23 cellular contexts compared by ENCODE assay signal in genomic region chr9:32877103-32877502, GRCh38.
"Had no signal": no experiment of that assay in that cellular context is flagged by ENCODE, and none has a peak within 500 bp of the region (broad histone marks: within the 10 kb centered on the region; RNA-seq: fewer than 3 reads in every experiment).

No MANE protein-coding gene starts in this region.

- H3K27ac ChIP-seq: ascending aorta, cardiac muscle cell, colonic mucosa, gastroesophageal sphincter, lower lobe of right lung, neutrophil, spleen, tibial nerve, vagina had no signal

- H3K4me3 Mint-ChIP-seq: activated CD8-positive, alpha-beta memory T cell treated with anti-CD3 and anti-CD28 coated beads, Interleukin-2, amount 10 ng/mL, durations not matched to agents 7 days and 5 days; activated naive CD8-positive, alpha-beta T cell treated with anti-CD3 and anti-CD28 coated beads, Interleukin-2, amount 10 ng/mL, durations not matched to agents 7 days and 5 days; activated T-cell treated with anti-CD3 and anti-CD28 coated beads, Interleukin-2, amount 50 U/mL, for 24 hours; naive B cell; stimulated activated memory B cell treated with anti-CD40 and anti-IgM and Interleukin-4, amounts not matched to agents 10 μg/mL and 1 μg/mL and 100 μg/mL, for 72 hours; T-helper 17 cell had no signal

- H3K9me3 ChIP-seq: ascending aorta, colonic mucosa, gastroesophageal sphincter, lower lobe of right lung, neutrophil, spleen, tibial nerve, vagina had no signal

- H3K27ac Mint-ChIP-seq: activated CD8-positive, alpha-beta memory T cell treated with anti-CD3 and anti-CD28 coated beads, Interleukin-2, amount 10 ng/mL, durations not matched to agents 7 days and 5 days; activated naive CD8-positive, alpha-beta T cell treated with anti-CD3 and anti-CD28 coated beads, Interleukin-2, amount 10 ng/mL, durations not matched to agents 7 days and 5 days; activated T-cell treated with anti-CD3 and anti-CD28 coated beads, Interleukin-2, amount 50 U/mL, for 24 hours; stimulated activated memory B cell treated with anti-CD40 and anti-IgM and Interleukin-4, amounts not matched to agents 10 μg/mL and 1 μg/mL and 100 μg/mL, for 72 hours; T-helper 17 cell had no signal

- H3K36me3 Mint-ChIP-seq: activated CD8-positive, alpha-beta memory T cell treated with anti-CD3 and anti-CD28 coated beads, Interleukin-2, amount 10 ng/mL, durations not matched to agents 7 days and 5 days; activated naive CD8-positive, alpha-beta T cell treated with anti-CD3 and anti-CD28 coated beads, Interleukin-2, amount 10 ng/mL, durations not matched to agents 7 days and 5 days; naive B cell; stimulated activated memory B cell treated with anti-CD40 and anti-IgM and Interleukin-4, amounts not matched to agents 10 μg/mL and 1 μg/mL and 100 μg/mL, for 72 hours had no signal

- H3K4me1 Mint-ChIP-seq: naive B cell, T-helper 17 cell had no signal

- DNase-seq: activated CD4-positive, alpha-beta T cell treated with anti-CD3 and anti-CD28 coated beads, Interleukin-2, amount 50 U/mL, for 4 hours; activated CD8-positive, alpha-beta memory T cell treated with anti-CD3 and anti-CD28 coated beads, Interleukin-2, amount 10 ng/mL, durations not matched to agents 7 days and 5 days; activated gamma-delta T cell; activated naive CD8-positive, alpha-beta T cell treated with anti-CD3 and anti-CD28 coated beads, Interleukin-2, amount 10 ng/mL, durations not matched to agents 7 days and 5 days; activated T-cell treated with anti-CD3 and anti-CD28 coated beads, Interleukin-2, amount 50 U/mL, for 24 hours; colonic mucosa; hippocampal formation; kidney glomerular epithelial cell; lower lobe of right lung; midbrain; naive B cell; posterior cingulate gyrus; right cardiac atrium; spleen; stimulated activated CD4-positive, alpha-beta T cell treated with anti-CD3 and anti-CD28 coated beads, Interleukin-1b, Interleukin-23, amount 100 ng/mL, for 48 hours; T-helper 17 cell had no signal

- H3K9me3 Mint-ChIP-seq: activated naive CD8-positive, alpha-beta T cell treated with anti-CD3 and anti-CD28 coated beads, Interleukin-2, amount 10 ng/mL, durations not matched to agents 7 days and 5 days; activated T-cell treated with anti-CD3 and anti-CD28 coated beads, Interleukin-2, amount 50 U/mL, for 24 hours; naive B cell; stimulated activated memory B cell treated with anti-CD40 and anti-IgM and Interleukin-4, amounts not matched to agents 10 μg/mL and 1 μg/mL and 100 μg/mL, for 72 hours had no signal

- ATAC-seq: activated CD8-positive, alpha-beta memory T cell treated with anti-CD3 and anti-CD28 coated beads, Interleukin-2, amount 10 ng/mL, durations not matched to agents 7 days and 5 days; gastroesophageal sphincter; lower lobe of right lung; stimulated activated memory B cell treated with anti-CD40 and anti-IgM and Interleukin-4, amounts not matched to agents 10 μg/mL and 1 μg/mL and 100 μg/mL, for 72 hours; T-helper 17 cell had no signal

- H3K36me3 ChIP-seq: ascending aorta, cardiac muscle cell, colonic mucosa, gastroesophageal sphincter, lower lobe of right lung, neutrophil, spleen, tibial nerve, vagina had no signal

- H3K27me3 Mint-ChIP-seq: activated naive CD8-positive, alpha-beta T cell treated with anti-CD3 and anti-CD28 coated beads, Interleukin-2, amount 10 ng/mL, durations not matched to agents 7 days and 5 days; activated T-cell treated with anti-CD3 and anti-CD28 coated beads, Interleukin-2, amount 50 U/mL, for 24 hours had no signal

- H3K27me3 ChIP-seq: ascending aorta, cardiac muscle cell, colonic mucosa, gastroesophageal sphincter, tibial nerve, vagina had no signal

- H3K4me1 ChIP-seq: ascending aorta, colonic mucosa, gastroesophageal sphincter, lower lobe of right lung, spleen, tibial nerve, vagina had no signal

- H3K4me3 ChIP-seq: ascending aorta, cardiac muscle cell, colonic mucosa, gastroesophageal sphincter, lower lobe of right lung, spleen, tibial nerve, vagina had no signal
